Comparison of ENCODE assay signal across 1 cellular context in genomic region chr2:225466891-225467604, GRCh38.
TF ChIP-seq lines count a peak whose summit lies in the region.

No MANE protein-coding gene starts in this region.

TF ChIP-seq in K562, 482 proteins besides CTCF, POLR2A, EP300 and RAD21 (continued from another document):
- TF ChIP-seq ZNF609 (CRISPR knock-in tag; IDR thresholded peaks at IDR 0.05; ENCODE audit: borderline replicate concordance) (no peak), FOXA3 (CRISPR knock-in tag; conservative IDR thresholded peaks at IDR 0.05 in 1 of 2, IDR thresholded peaks at IDR 0.05 in 1 of 2) (no peak), ETV5 (CRISPR knock-in tag; IDR thresholded peaks at IDR 0.05; ENCODE audit: low read depth) (no peak), ZSCAN32 (CRISPR knock-in tag; IDR thresholded peaks at IDR 0.05) (peak; percentile 41; the same call in 1 of the 2 replicates), STAT5A (IDR thresholded peaks at IDR 0.05; ENCODE audit: borderline replicate concordance, low read length) (peak; percentile 48; the same call in 1 of the 2 replicates), ESRRA (IDR thresholded peaks at IDR 0.05; ENCODE audit: borderline replicate concordance, low read depth) (0 out of 2 replicates have a peak, but pooled peaks have one; percentile 12), CBFA2T3 (IDR thresholded peaks at IDR 0.05) (peak; percentile 87), PHF8 (IDR thresholded peaks at IDR 0.05; ENCODE audit: borderline replicate concordance, low read length) (no peak), HDGF (IDR thresholded peaks at IDR 0.05) (no peak), KLF10 (CRISPR knock-in tag; IDR thresholded peaks at IDR 0.05) (no peak)
TF ChIP-seq in K562: peak in this region for 41.
